8 cellular contexts compared by ENCODE assay signal in genomic region chr19:17686592-17687042, GRCh38. TPM values are rescaled to one million over a fixed set of nuclear protein-coding genes. Genes with fewer than 3 reads are reported as not detected.
DNase-seq lines count a peak whose midpoint lies in the region; ATAC-seq and TF ChIP-seq lines count a peak whose summit lies in the region.

No MANE protein-coding gene starts in this region.

- POLR2A ChIA-PET in SK-N-SH (lab: Yijun Ruan, JAX): no interaction called here

- TF ChIP-seq EP300 in SK-N-SH (IDR thresholded peaks at IDR 0.05; ENCODE audit: borderline replicate concordance in 1 of 2, low read depth in 1 of 2, low read length in 1 of 2): no peak

- TF ChIP-seq RAD21 in SK-N-SH (IDR thresholded peaks at IDR 0.05; ENCODE audit: low read length): no peak

- H3K9me3 ChIP-seq in SK-N-SH (no peaks in the 10 kb centered on the region), RWPE2 (ENCODE audit: severe bottlenecking) (no peaks in the 10 kb centered on the region), heart left ventricle (no peaks in the 10 kb centered on the region)

- H2AFZ ChIP-seq in SK-N-SH (ENCODE audit: low read depth): no peak overlapping the region

- no peaks in the 10 kb centered on the region; the same call in 1 of the 2 replicates for H4K20me1 ChIP-seq in SK-N-SH (ENCODE audit: insufficient read depth)

- peak overlapping the region in 1 of 2 experiments; percentile 49; a peak in 2 of 4 replicates for H3K4me3 ChIP-seq in SK-N-SH (ENCODE audit: low read depth in 2 of 2, low read length in 1 of 2)
- no peak overlapping the region for H3K4me3 ChIP-seq in RWPE2 (ENCODE audit: severe bottlenecking)
- peak overlapping the region in 8 of 12 donors; percentile 3 to 35 (median 18) for H3K4me3 ChIP-seq in heart left ventricle

- DNase-seq in SK-N-SH (peak; percentile 94), RWPE2 (ENCODE audit: low spot score) (no peak), heart left ventricle (peak in 4 of 5 donors; percentile 35 to 60 (median 56))

- H3K79me2 ChIP-seq in SK-N-SH (ENCODE audit: insufficient read depth): no peaks in the 10 kb centered on the region

- 0% methylated on average over 13 of the region's 28 CpGs for WGBS in SK-N-SH (ENCODE audit: low lambda C conversion rate)
- WGBS in heart left ventricle, 4 donors: 0 to 2% (median 1%) methylated on average over 16 to 28 of the region's 28 CpGs

- H3K4me1 ChIP-seq in SK-N-SH (ENCODE audit: control insufficient read depth in 1 of 2, insufficient read depth in 2 of 2, low read depth in 1 of 2, low read length in 1 of 2): peaks cover 0 to 2% of the 10 kb centered on the region in 2 experiments; a peak in 1 of 4 replicates
- no peaks in the 10 kb centered on the region for H3K4me1 ChIP-seq in RWPE2 (ENCODE audit: insufficient read depth, poor library complexity, severe bottlenecking)
- H3K4me1 ChIP-seq in heart left ventricle: peaks cover 0 to 29% (median 13%) of the 10 kb centered on the region in 12 donors

- H3K27ac ChIP-seq in SK-N-SH (ENCODE audit: low read depth in 2 of 2, low read length in 1 of 2) (peak overlapping the region in 1 of 2 experiments; percentile 54; a peak in 1 of 4 replicates), RWPE2 (ENCODE audit: poor library complexity, severe bottlenecking) (no peak overlapping the region), heart left ventricle (peak overlapping the region in 1 of 12 donors; percentile 19), temporal lobe (ENCODE audit: low read depth, low read length) (peak overlapping the region; percentile 17)

- intact Hi-C loops in heart left ventricle (cut with DNase I): no loop called here

- H3K36me3 ChIP-seq in SK-N-SH (replicated peaks in 1 of 2; ENCODE audit: control insufficient read depth in 1 of 2, insufficient read depth in 2 of 2, low read length in 1 of 2) (no peaks in the 10 kb centered on the region), RWPE2 (ENCODE audit: low read depth) (no peaks in the 10 kb centered on the region), heart left ventricle (no peaks in the 10 kb centered on the region)

- no peaks in the 10 kb centered on the region for H3F3A ChIP-seq in SK-N-SH (replicated peaks; ENCODE audit: insufficient read depth)

- no peaks in the 10 kb centered on the region for H3K9me2 ChIP-seq in SK-N-SH

- peak overlapping the region; percentile 55; the same call in 1 of the 2 replicates for H3K4me2 ChIP-seq in SK-N-SH

- ATAC-seq in SK-N-SH treated with all-trans-retinoic acid at 6 μM for 48 hours (no peak), RWPE2 (ENCODE audit: low read depth) (peak; percentile 12; the same call in 1 of the 3 replicates), heart left ventricle (peak in 3 of 4 donors; percentile 50 to 83 (median 58)), HG02678 (IDR thresholded peaks at IDR 0.05; ENCODE audit: unreplicated experiment) (no peak), GM19455 (IDR thresholded peaks at IDR 0.05; ENCODE audit: unreplicated experiment) (no peak), GM21576 (IDR thresholded peaks at IDR 0.05; ENCODE audit: unreplicated experiment) (no peak)

- H3K9ac ChIP-seq in SK-N-SH: no peak overlapping the region

- peaks cover 12% of the 10 kb centered on the region; the same call in 1 of the 2 replicates for H3K27me3 ChIP-seq in SK-N-SH (ENCODE audit: insufficient read depth)
- peaks cover 23% of the 10 kb centered on the region for H3K27me3 ChIP-seq in RWPE2 (ENCODE audit: insufficient read depth, poor library complexity, severe bottlenecking)
- H3K27me3 ChIP-seq in heart left ventricle: peaks cover 16 to 69% (median 32%) of the 10 kb centered on the region in 9 donors

- TF ChIP-seq CTCF in SK-N-SH (IDR thresholded peaks at IDR 0.05) (no peak), RWPE2 (IDR thresholded peaks at IDR 0.05; ENCODE audit: poor library complexity, severe bottlenecking) (no peak), heart left ventricle (IDR thresholded peaks at IDR 0.05) (no peak)

- TF ChIP-seq POLR2A in heart left ventricle (IDR thresholded peaks at IDR 0.05): no peak

- CTCF ChIA-PET in SK-N-SH (lab: Yijun Ruan, JAX): interaction anchor here (1.2 kb wide), 2 partner anchors 87 to 97 kb away, joined by 3 read pairs; no protein-coding TSS in a partner anchor

TF ChIP-seq in SK-N-SH, 30 proteins besides CTCF, POLR2A, EP300 and RAD21:
- TF ChIP-seq MXI1 (IDR thresholded peaks at IDR 0.05; ENCODE audit: low read depth, low read length) (peak; percentile 51; the same call in 1 of the 2 replicates), TEAD4 (IDR thresholded peaks at IDR 0.05; ENCODE audit: borderline replicate concordance, insufficient read depth) (no peak)

TF ChIP-seq in SK-N-SH treated with all-trans-retinoic acid at 6 μM for 48 hours, 23 proteins besides CTCF, POLR2A, EP300 and RAD21:
- TF ChIP-seq ISL1 (CRISPR knock-in tag; IDR thresholded peaks at IDR 0.05) (no peak), ARNTL (CRISPR knock-in tag; IDR thresholded peaks at IDR 0.05; ENCODE audit: borderline replicate concordance, low read depth) (no peak), ZFP3 (CRISPR knock-in tag; IDR thresholded peaks at IDR 0.05) (no peak), TOX (CRISPR knock-in tag; IDR thresholded peaks at IDR 0.05; ENCODE audit: borderline replicate concordance) (no peak), CSRNP3 (CRISPR knock-in tag; IDR thresholded peaks at IDR 0.05) (no peak), RARB (CRISPR knock-in tag; IDR thresholded peaks at IDR 0.05) (no peak)

RNA-seq across cellular contexts. Expression of gene UNC13A, which starts 1.5 kb away (rescaled TPM):
- 0.32 and 0.38 TPM in 2 replicates for polyA plus RNA-seq in SK-N-SH (2012; rRNA removed)
- polyA plus RNA-seq in SK-N-SH (2012; cell fraction: cytosol; rRNA removed): 0.17 and 0.45 TPM in 2 replicates
- polyA plus RNA-seq in SK-N-SH (2012; cell fraction: nucleus; rRNA removed): 0.93 and 1.2 TPM in 2 replicates
- total RNA-seq in heart left ventricle: 1 to 10 TPM in 1 of 9 donors, under 1 TPM in 7, not detected in 1; 0.02 to 1.1 (median 0.09) TPM
- under 1 TPM; 0.04 to 0.19 TPM for polyA plus RNA-seq in heart left ventricle
- total RNA-seq in temporal lobe: 43.5 TPM

RNA-seq across cellular contexts. Expression of gene MAP1S, which starts 32.7 kb away (rescaled TPM):
- polyA plus RNA-seq in SK-N-SH (2012; rRNA removed): 7.8 and 18.4 TPM in 2 replicates
- polyA plus RNA-seq in SK-N-SH (2012; cell fraction: cytosol; rRNA removed): 4.9 and 9.1 TPM in 2 replicates
- 24.7 and 42.3 TPM in 2 replicates for polyA plus RNA-seq in SK-N-SH (2012; cell fraction: nucleus; rRNA removed)
- total RNA-seq in heart left ventricle: 10 to 100 TPM; 19.5 to 47.9 (median 24.1) TPM
- polyA plus RNA-seq in heart left ventricle: 10 to 100 TPM; 17.1 to 20.0 TPM
- total RNA-seq in temporal lobe: 62.2 TPM

Comparison
In these comparisons a context has a peak if more than half of its experiments do, and no peak if none do; other contexts are left out.
1. ATAC-seq: peak in RWPE2 (single experiment) and heart left ventricle (3 of 4); none in SK-N-SH treated with all-trans-retinoic acid at 6 μM for 48 hours (single experiment), HG02678 (single experiment), GM19455 (single experiment) and GM21576 (single experiment).
2. RNA of gene UNC13A, which starts 1.5 kb away (total RNA-seq): 43.5 TPM in temporal lobe (single experiment); 0.02 to 1.1 TPM in heart left ventricle; every median in the first group is over 10 times any median in the second.